In the genomic region with DNA sequence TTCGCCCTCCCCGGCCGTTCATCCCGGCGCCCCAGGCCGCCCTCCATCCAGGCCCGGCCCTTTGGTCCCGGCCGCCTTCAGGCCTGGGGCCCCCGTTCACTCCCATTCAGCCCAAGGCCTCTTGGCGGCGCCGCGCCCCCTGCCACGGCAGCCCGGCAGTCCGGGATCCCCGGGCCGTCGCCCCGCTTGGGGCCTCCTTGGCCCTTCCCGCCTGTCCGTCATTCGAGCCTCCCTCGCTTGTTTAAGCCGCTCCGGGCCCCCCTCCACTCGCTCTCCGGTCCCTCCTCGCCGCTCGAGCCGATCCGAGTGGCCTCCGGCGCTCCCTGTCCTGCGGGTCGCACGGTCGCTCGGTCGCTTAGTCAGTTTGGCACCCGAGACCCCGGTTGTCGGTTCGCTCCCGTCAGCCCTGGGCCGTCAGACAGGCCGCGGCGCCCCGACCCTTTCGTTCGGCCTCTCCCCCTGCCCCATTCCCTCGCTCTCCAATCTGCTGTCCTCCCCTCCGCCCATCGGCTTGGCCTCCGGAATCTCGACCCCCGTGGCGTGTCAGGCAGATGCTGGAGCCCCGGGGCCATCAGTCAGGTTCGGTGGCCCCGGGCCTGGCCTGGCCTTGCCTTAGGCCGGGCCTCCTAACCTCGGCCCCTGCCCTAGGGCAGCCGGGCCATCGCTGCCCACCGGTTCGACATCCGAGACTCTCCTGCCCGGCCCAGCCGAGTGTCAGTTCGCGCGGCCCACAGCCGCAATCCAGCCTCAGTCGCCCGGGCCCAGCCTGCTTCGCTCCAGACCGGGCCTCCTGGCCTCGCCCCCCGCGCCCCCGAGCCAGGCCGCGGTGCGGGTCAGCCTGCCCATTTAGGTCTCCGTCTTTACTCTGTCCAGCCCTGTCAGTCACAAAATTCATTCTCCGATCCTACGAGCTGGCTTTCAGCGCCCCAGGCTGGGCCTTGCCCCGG, we compare ENCODE assay signal across 1 cellular context.
A peak's percentile ranks its signal among the peaks of the same experiment; 100 is the strongest.
TF ChIP-seq lines count a peak whose summit lies in the region.

No MANE protein-coding gene starts in this region.

TF ChIP-seq in H1, 55 proteins besides CTCF, POLR2A, EP300 and RAD21:
- TF ChIP-seq, protein P1, sequence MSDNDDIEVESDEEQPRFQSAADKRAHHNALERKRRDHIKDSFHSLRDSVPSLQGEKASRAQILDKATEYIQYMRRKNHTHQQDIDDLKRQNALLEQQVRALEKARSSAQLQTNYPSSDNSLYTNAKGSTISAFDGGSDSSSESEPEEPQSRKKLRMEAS (IDR thresholded peaks at IDR 0.05) = no peak
- TF ChIP-seq SIN3A (conservative IDR thresholded peaks at IDR 0.05 in 1 of 2, IDR thresholded peaks at IDR 0.05 in 1 of 2; ENCODE audit: low read depth in 1 of 2, low read length in 2 of 2) (peak in 1 of 2 experiments; percentile 25; a peak in 1 of 4 replicates), PHF8 (conservative IDR thresholded peaks at IDR 0.05; ENCODE audit: low read depth, low read length) (peak; percentile 42; the same call in 1 of the 2 replicates), YY1 (IDR thresholded peaks at IDR 0.05; ENCODE audit: low read depth, low read length) (no peak), SP2 (IDR thresholded peaks at IDR 0.05; ENCODE audit: low read length) (no peak), SP1 (IDR thresholded peaks at IDR 0.05; ENCODE audit: low read depth, low read length) (no peak), ASH2L (IDR thresholded peaks at IDR 0.05; ENCODE audit: low read length) (no peak), NRF1 (IDR thresholded peaks at IDR 0.05; ENCODE audit: low read depth, low read length) (no peak), SRF (IDR thresholded peaks at IDR 0.05; ENCODE audit: low read depth, low read length) (no peak), CREB1 (IDR thresholded peaks at IDR 0.05) (no peak), SIX5 (IDR thresholded peaks at IDR 0.05; ENCODE audit: low read depth, low read length) (no peak), HDAC2 (IDR thresholded peaks at IDR 0.05; ENCODE audit: borderline replicate concordance in 1 of 2, low read depth in 2 of 2, low read length in 2 of 2) (peak in 1 of 2 experiments; percentile 17; a peak in 1 of 4 replicates), CTBP2 (IDR thresholded peaks at IDR 0.05; ENCODE audit: borderline replicate concordance, insufficient read depth, insufficient read length, low read length) (no peak), GABPA (IDR thresholded peaks at IDR 0.05; ENCODE audit: borderline replicate concordance, insufficient read depth, low read length) (no peak), KDM4A (IDR thresholded peaks at IDR 0.05; ENCODE audit: low read depth, low read length, severe bottlenecking) (peak; percentile 54), SP4 (IDR thresholded peaks at IDR 0.05; ENCODE audit: low read length) (no peak), RBBP5 (IDR thresholded peaks at IDR 0.05; ENCODE audit: borderline replicate concordance, low read depth, low read length) (peak; percentile 21; the same call in 1 of the 2 replicates)
